8 cellular contexts compared by ENCODE assay signal in the genomic region with DNA sequence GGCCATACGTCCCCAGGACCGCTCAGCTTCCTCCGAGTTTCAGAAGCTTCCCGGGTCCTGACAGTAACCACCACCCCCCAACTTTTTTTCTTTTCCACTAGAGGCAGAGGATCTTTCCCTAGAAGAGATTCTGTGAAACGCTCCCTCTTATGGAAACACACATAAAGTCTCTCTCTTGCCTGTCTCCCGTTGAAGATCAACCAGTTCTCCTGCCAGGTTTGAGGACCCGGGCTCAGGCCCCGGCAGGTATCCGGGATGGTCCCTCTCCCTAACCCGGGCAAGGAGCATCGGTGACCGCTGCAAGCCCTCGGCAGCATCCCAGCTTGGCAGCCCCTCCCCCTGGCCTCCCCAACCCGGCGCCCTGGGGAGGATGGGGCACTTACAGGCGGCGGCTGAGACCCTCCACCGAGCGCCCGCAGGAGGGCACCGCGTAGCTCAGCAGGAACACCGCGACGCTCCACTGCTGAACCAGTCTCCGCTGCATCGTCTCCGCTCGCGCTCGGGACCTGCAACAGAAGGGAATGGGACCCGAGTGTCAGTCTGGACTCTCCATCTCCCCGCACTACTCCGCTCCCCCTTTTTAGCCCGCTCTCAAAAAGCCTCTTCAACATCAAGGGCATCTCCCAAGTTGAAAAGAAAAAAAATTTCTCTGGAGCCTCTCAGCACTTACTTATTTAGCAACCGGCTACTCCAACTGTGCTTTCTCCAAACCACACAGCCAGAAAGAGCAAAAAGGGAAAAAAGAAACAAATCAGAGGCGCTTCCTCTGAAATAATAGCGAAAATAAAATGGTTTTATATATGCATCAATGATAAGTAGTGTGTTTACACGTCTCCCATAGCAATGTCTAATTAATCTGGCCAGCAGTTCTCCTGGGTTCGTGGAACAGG. TPM values are rescaled to one million over a fixed set of nuclear protein-coding genes. Genes with fewer than 3 reads are reported as not detected.
DNase-seq lines count a peak whose midpoint lies in the region; ATAC-seq and TF ChIP-seq lines count a peak whose summit lies in the region.

No MANE protein-coding gene starts in this region.

- CTCF ChIA-PET in OCI-LY7 (lab: Charles Lee; ENCODE audit: unreplicated experiment), result no interaction called here

- BruUV-seq in OCI-LY7 (replicated peaks; lab: Mats Ljungman, UMichigan), result no TSS peak

- H4K20me1 ChIP-seq in OCI-LY7 (ENCODE audit: insufficient read depth, low read length), result no peaks in the 10 kb centered on the region

- TF ChIP-seq CTCF in OCI-LY7 (conservative IDR thresholded peaks at IDR 0.05; ENCODE audit: low read length) (no peak), tibial artery (IDR thresholded peaks at IDR 0.05) (no peak)

- H3K27ac ChIP-seq in OCI-LY7 (ENCODE audit: low read depth, low read length, poor library complexity, severe bottlenecking) (no peak overlapping the region), tibial artery (peak overlapping the region; percentile 53 to 60)

- intact Hi-C loops in OCI-LY7 (cut with micrococcal nuclease; ENCODE audit: unreplicated experiment), result no loop called here
- intact Hi-C loops in tibial artery (cut with DNase I; ENCODE audit: low total_unique reads), result no loop called here

- H3K9me2 ChIP-seq in OCI-LY7 (ENCODE audit: insufficient read depth, low read length), result no peaks in the 10 kb centered on the region

- H3K36me3 ChIP-seq in OCI-LY7 (ENCODE audit: insufficient read depth, low read length) (no peaks in the 10 kb centered on the region), tibial artery (no peaks in the 10 kb centered on the region)

- H3K4me3 ChIP-seq in OCI-LY7 (ENCODE audit: low read depth, low read length, poor library complexity, severe bottlenecking) (no peak overlapping the region), tibial artery (peak overlapping the region; percentile 47 to 61)

- H3K79me2 ChIP-seq in OCI-LY7 (ENCODE audit: insufficient read depth, low read depth, low read length), result no peaks in the 10 kb centered on the region

- no peaks in the 10 kb centered on the region for H3K4me1 ChIP-seq in OCI-LY7 (ENCODE audit: insufficient read depth, low read length, poor library complexity, severe bottlenecking)
- peaks cover 0 to 54% (median 22%) of the 10 kb centered on the region in 4 donors for H3K4me1 ChIP-seq in tibial artery

- POLR2A ChIA-PET in OCI-LY7 (lab: Charles Lee), result interaction anchor here (0.5 kb wide), 1 partner anchor 152 kb away, joined by 3 read pairs; no protein-coding TSS in a partner anchor

- H3K9me3 ChIP-seq in OCI-LY7 (ENCODE audit: low read length), result no peaks in the 10 kb centered on the region
- no peaks in the 10 kb centered on the region for H3K9me3 ChIP-seq in tibial artery

- H2AFZ ChIP-seq in OCI-LY7 (ENCODE audit: low read length), result no peak overlapping the region

- H3K27me3 ChIP-seq in tibial artery, result peaks cover 0 to 38% of the 10 kb centered on the region in 2 donors

- DNase-seq in NCI-H1694 treated with DMSO at 0.1 percent for 48 hours (lab: John Stamatoyannopoulos, UW) (peak; percentile 28), NCI-H1694 (lab: John Stamatoyannopoulos, UW) (no peak), OCI-LY7 (ENCODE audit: low spot score) (no peak), dermis blood vessel endothelial cell (peak; percentile 38), lung microvascular endothelial cell (ENCODE audit: low read depth in 2 of 2) (peak; percentile 30 to 57), tibial artery (peak in 1 of 2 donors; percentile 24)

- peak overlapping the region; percentile 45; the same call in 1 of the 2 replicates for H3K4me2 ChIP-seq in OCI-LY7 (ENCODE audit: low read length)

- ATAC-seq in HG02970 (IDR thresholded peaks at IDR 0.05; ENCODE audit: low FRiP score, unreplicated experiment) (no peak), HG03354 (IDR thresholded peaks at IDR 0.05; ENCODE audit: poor library complexity, severe bottlenecking, unreplicated experiment) (no peak)

RNA-seq across cellular contexts. Expression of gene PTHLH, which starts 3.3 kb away (rescaled TPM):
- total RNA-seq in OCI-LY7 (2014; rRNA removed; shearing (Covaris generic)), result not detected in 2 replicates
- not detected in 2 replicates for total RNA-seq in OCI-LY7 (2022)
- not detected in 2 replicates for total RNA-seq in dermis blood vessel endothelial cell
- under 0.01 and 0.22 TPM in 2 replicates for total RNA-seq in lung microvascular endothelial cell

Comparison
In these comparisons a context has a peak if more than half of its experiments do, and no peak if none do; other contexts are left out.
1. DNase-seq: peak in NCI-H1694 treated with DMSO at 0.1 percent for 48 hours (single experiment), dermis blood vessel endothelial cell (single experiment) and lung microvascular endothelial cell (2 of 2); none in NCI-H1694 (single experiment) and OCI-LY7 (single experiment).